1 cellular context compared by ENCODE assay signal in the genomic region with DNA sequence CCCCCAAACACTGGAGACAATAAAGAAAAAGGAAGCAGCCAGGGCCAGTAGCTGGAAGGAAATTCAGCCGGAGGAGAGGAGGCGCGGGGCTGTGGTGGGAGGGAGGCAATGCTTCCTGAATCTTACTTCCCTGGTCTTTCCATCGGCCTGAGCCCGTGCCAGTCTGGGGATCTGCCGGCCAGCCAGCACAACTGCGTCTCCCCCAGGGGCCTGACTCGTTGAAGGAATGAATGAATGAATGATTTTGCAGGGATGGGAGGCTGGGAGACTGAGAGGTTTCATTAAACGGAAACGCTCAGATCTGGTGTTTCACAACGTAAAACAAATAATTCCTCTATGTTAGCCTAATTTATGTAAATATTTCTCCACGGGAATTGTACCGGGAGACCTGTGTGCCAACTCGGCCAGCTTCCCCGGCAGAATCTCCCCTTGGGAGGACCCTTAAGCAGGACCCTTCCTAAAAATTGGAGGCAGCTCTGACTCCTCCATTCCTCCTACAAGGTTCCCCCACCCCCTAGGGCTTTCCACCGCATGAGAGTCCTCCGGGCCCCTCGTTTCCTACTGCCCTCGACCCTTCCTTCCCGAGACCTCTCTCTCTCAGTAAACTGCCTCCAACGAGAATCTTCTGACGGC.
TF ChIP-seq lines count a peak whose summit lies in the region.

No MANE protein-coding gene starts in this region.

TF ChIP-seq in GM12878, 131 proteins besides CTCF, POLR2A, EP300 and RAD21 (continued from another document):
- TF ChIP-seq, protein P1, sequence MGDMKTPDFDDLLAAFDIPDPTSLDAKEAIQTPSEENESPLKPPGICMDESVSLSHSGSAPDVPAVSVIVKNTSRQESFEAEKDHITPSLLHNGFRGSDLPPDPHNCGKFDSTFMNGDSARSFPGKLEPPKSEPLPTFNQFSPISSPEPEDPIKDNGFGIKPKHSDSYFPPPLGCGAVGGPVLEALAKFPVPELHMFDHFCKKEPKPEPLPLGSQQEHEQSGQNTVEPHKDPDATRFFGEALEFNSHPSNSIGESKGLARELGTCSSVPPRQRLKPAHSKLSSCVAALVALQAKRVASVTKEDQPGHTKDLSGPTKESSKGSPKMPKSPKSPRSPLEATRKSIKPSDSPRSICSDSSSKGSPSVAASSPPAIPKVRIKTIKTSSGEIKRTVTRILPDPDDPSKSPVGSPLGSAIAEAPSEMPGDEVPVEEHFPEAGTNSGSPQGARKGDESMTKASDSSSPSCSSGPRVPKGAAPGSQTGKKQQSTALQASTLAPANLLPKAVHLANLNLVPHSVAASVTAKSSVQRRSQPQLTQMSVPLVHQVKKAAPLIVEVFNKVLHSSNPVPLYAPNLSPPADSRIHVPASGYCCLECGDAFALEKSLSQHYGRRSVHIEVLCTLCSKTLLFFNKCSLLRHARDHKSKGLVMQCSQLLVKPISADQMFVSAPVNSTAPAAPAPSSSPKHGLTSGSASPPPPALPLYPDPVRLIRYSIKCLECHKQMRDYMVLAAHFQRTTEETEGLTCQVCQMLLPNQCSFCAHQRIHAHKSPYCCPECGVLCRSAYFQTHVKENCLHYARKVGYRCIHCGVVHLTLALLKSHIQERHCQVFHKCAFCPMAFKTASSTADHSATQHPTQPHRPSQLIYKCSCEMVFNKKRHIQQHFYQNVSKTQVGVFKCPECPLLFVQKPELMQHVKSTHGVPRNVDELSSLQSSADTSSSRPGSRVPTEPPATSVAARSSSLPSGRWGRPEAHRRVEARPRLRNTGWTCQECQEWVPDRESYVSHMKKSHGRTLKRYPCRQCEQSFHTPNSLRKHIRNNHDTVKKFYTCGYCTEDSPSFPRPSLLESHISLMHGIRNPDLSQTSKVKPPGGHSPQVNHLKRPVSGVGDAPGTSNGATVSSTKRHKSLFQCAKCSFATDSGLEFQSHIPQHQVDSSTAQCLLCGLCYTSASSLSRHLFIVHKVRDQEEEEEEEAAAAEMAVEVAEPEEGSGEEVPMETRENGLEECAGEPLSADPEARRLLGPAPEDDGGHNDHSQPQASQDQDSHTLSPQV (IDR thresholded peaks at IDR 0.05), result no peak
